ENCODE assay signal across 33 cellular contexts in genomic region chr21:44564099-44564498, GRCh38. TPM values are rescaled to one million over a fixed set of nuclear protein-coding genes. Genes with fewer than 3 reads are reported as not detected.
"Had no signal": no experiment of that assay in that cellular context is flagged by ENCODE, and none has a peak within 500 bp of the region (broad histone marks: within the 10 kb centered on the region; RNA-seq: fewer than 3 reads in every experiment).

No MANE protein-coding gene starts in this region.

- H3K27ac Mint-ChIP-seq: activated CD4-positive, alpha-beta memory T cell treated with anti-CD3 and anti-CD28 coated beads for 36 hours; activated CD4-positive, alpha-beta T cell treated with anti-CD3 and anti-CD28 coated beads for 36 hours; activated CD4-positive, alpha-beta T cell treated with anti-CD3 and anti-CD28 coated beads, Interleukin-2, amount 10 ng/mL, durations not matched to agents 24 days and 14 days; activated naive CD4-positive, alpha-beta T cell treated with anti-CD3 and anti-CD28 coated beads, Interleukin-2, amount 50 U/mL, for 72 hours; activated naive CD8-positive, alpha-beta T cell treated with anti-CD3 and anti-CD28 coated beads, Interleukin-2, amount 10 ng/mL, durations not matched to agents 7 days and 5 days; activated T-cell treated with anti-CD3 and anti-CD28 coated beads, Interleukin-2, amount 50 U/mL, for 24 hours; activated T-helper 2 cell treated with anti-CD3 and anti-CD28 coated beads, Interferon-gamma antibody, Interleukin-2, Interleukin-4, amounts not matched to agents 10 μg/mL and 5 μg/mL and 100 μg/mL, durations not matched to agents 14 hours and 24 hours and 36 hours; brain had no signal

- H3K36me3 ChIP-seq: ascending aorta, breast epithelium, cardiac muscle cell, esophagus muscularis mucosa, gastrocnemius medialis, heart left ventricle had no signal

- H3K36me3 Mint-ChIP-seq: brain had no signal

- H3K4me3 ChIP-seq: ascending aorta, breast epithelium, cardiac muscle cell, coronary artery, esophagus muscularis mucosa, gastrocnemius medialis, heart left ventricle had no signal

- H3K27me3 ChIP-seq: ascending aorta, cardiac muscle cell had no signal

- H3K27ac ChIP-seq: ascending aorta, breast epithelium, cardiac muscle cell, coronary artery, esophagus muscularis mucosa, foreskin keratinocyte, gastrocnemius medialis had no signal

- H3K27me3 Mint-ChIP-seq: activated CD4-positive, alpha-beta memory T cell treated with anti-CD3 and anti-CD28 coated beads for 36 hours; activated CD4-positive, alpha-beta T cell treated with anti-CD3 and anti-CD28 coated beads for 36 hours; activated T-cell treated with anti-CD3 and anti-CD28 coated beads, Interleukin-2, amount 50 U/mL, for 24 hours had no signal

- DNase-seq: activated CD4-positive, alpha-beta memory T cell treated with anti-CD3 and anti-CD28 coated beads for 36 hours; activated CD4-positive, alpha-beta T cell treated with anti-CD3 and anti-CD28 coated beads for 36 hours; activated CD4-positive, alpha-beta T cell treated with anti-CD3 and anti-CD28 coated beads, Interleukin-2, amount 10 ng/mL, durations not matched to agents 24 days and 14 days; activated CD4-positive, CD25-positive, alpha-beta regulatory T cell; activated CD4-positive, CD25-positive, alpha-beta regulatory T cell treated with anti-CD3 and anti-CD28 coated beads, Interleukin-2, amount 50 U/mL, for 72 hours; activated CD8-positive, alpha-beta memory T cell treated with anti-CD3 and anti-CD28 coated beads, Interleukin-2, amount 10 ng/mL, durations not matched to agents 7 days and 5 days; activated CD8-positive, alpha-beta memory T cell treated with anti-CD3 and anti-CD28 coated beads, Interleukin-2, amount 50 U/mL, for 4 hours; activated CD8-positive, alpha-beta T cell treated with anti-CD3 and anti-CD28 coated beads, Interleukin-2, amount 10 ng/mL, durations not matched to agents 7 days and 5 days; activated effector memory CD4-positive, alpha-beta T cell treated with anti-CD3 and anti-CD28 coated beads, Interleukin-2, amount 50 U/mL, for 16 hours; activated naive CD4-positive, alpha-beta T cell treated with anti-CD3 and anti-CD28 coated beads, Interleukin-2, amount 10 ng/mL, durations not matched to agents 7 days and 5 days; activated naive CD8-positive, alpha-beta T cell treated with anti-CD3 and anti-CD28 coated beads, Interleukin-2, amount 10 ng/mL, durations not matched to agents 7 days and 5 days; activated T-cell treated with anti-CD3 and anti-CD28 coated beads, Interleukin-2, amount 50 U/mL, for 24 hours; central memory CD4-positive, alpha-beta T cell; effector CD4-positive, alpha-beta T cell; effector memory CD8-positive, alpha-beta T cell; erythroblast; foreskin keratinocyte; gastrocnemius medialis; glutamatergic neuron; heart left ventricle; T-helper 2 cell had no signal

- H3K4me1 ChIP-seq: ascending aorta, breast epithelium, esophagus muscularis mucosa, foreskin keratinocyte, gastrocnemius medialis had no signal

- ATAC-seq: activated CD4-positive, alpha-beta T cell treated with anti-CD3 and anti-CD28 coated beads for 36 hours; activated CD8-positive, alpha-beta T cell treated with anti-CD3 and anti-CD28 coated beads, Interleukin-2, amount 10 ng/mL, durations not matched to agents 7 days and 5 days; activated naive CD4-positive, alpha-beta T cell treated with anti-CD3 and anti-CD28 coated beads, Interleukin-2, amount 50 U/mL, for 72 hours; effector memory CD8-positive, alpha-beta T cell; foreskin keratinocyte; gastrocnemius medialis; heart left ventricle had no signal

- H3K4me1 Mint-ChIP-seq: brain had no signal

- H3K4me3 Mint-ChIP-seq: activated CD4-positive, alpha-beta memory T cell treated with anti-CD3 and anti-CD28 coated beads for 36 hours; activated CD4-positive, alpha-beta T cell treated with anti-CD3 and anti-CD28 coated beads for 36 hours; activated CD4-positive, alpha-beta T cell treated with anti-CD3 and anti-CD28 coated beads, Interleukin-2, amount 10 ng/mL, durations not matched to agents 24 days and 14 days; activated CD8-positive, alpha-beta T cell treated with anti-CD3 and anti-CD28 coated beads, Interleukin-2, amount 10 ng/mL, durations not matched to agents 7 days and 5 days; activated naive CD4-positive, alpha-beta T cell treated with anti-CD3 and anti-CD28 coated beads, Interleukin-2, amount 10 ng/mL, durations not matched to agents 7 days and 5 days; activated T-cell treated with anti-CD3 and anti-CD28 coated beads, Interleukin-2, amount 50 U/mL, for 24 hours; brain; dendritic cell treated with granulocyte-macrophage colony-stimulating factor and Interleukin-4, amounts not matched to agents 40 ng/mL and 50 ng/mL, for 4 days had no signal

RNA-seq across cellular contexts. Expression of gene KRTAP10-3, which starts 5.5 kb away (rescaled TPM):
- total RNA-seq: activated CD4-positive, alpha-beta memory T cell treated with anti-CD3 and anti-CD28 coated beads for 36 hours; activated CD4-positive, alpha-beta T cell treated with anti-CD3 and anti-CD28 coated beads for 36 hours; activated CD4-positive, alpha-beta T cell treated with anti-CD3 and anti-CD28 coated beads, Interleukin-2, amount 10 ng/mL, durations not matched to agents 24 days and 14 days; activated CD8-positive, alpha-beta memory T cell treated with anti-CD3 and anti-CD28 coated beads for 36 hours; activated CD8-positive, alpha-beta memory T cell treated with anti-CD3 and anti-CD28 coated beads, Interleukin-2, amount 10 ng/mL, durations not matched to agents 7 days and 5 days; activated CD8-positive, alpha-beta T cell treated with anti-CD3 and anti-CD28 coated beads, Interleukin-2, amount 10 ng/mL, durations not matched to agents 7 days and 5 days; activated naive CD4-positive, alpha-beta T cell treated with anti-CD3 and anti-CD28 coated beads, Interleukin-2, amount 50 U/mL, for 72 hours; activated naive CD8-positive, alpha-beta T cell treated with anti-CD3 and anti-CD28 coated beads, Interleukin-2, amount 10 ng/mL, durations not matched to agents 7 days and 5 days; activated T-helper 2 cell treated with anti-CD3 and anti-CD28 coated beads, Interferon-gamma antibody, Interleukin-2, Interleukin-4, amounts not matched to agents 10 μg/mL and 5 μg/mL and 100 μg/mL, durations not matched to agents 14 hours and 24 hours and 36 hours; ascending aorta; breast epithelium; cardiac muscle cell; cerebellum; esophagus muscularis mucosa; foreskin keratinocyte; gastrocnemius medialis; heart left ventricle; T-helper 1 cell treated with Interleukin-12 subunit alpha and Interleukin-12 subunit beta and Interleukin-4 antibody, amounts not matched to agents 30 ng/mL and 1 ng/mL, for 36 hours had no signal

RNA-seq across cellular contexts. Expression of gene KRTAP10-4, which starts 9.4 kb away (rescaled TPM):
- total RNA-seq: activated CD4-positive, alpha-beta memory T cell treated with anti-CD3 and anti-CD28 coated beads for 36 hours; activated CD4-positive, alpha-beta T cell treated with anti-CD3 and anti-CD28 coated beads for 36 hours; activated CD4-positive, alpha-beta T cell treated with anti-CD3 and anti-CD28 coated beads, Interleukin-2, amount 10 ng/mL, durations not matched to agents 24 days and 14 days; activated CD8-positive, alpha-beta memory T cell treated with anti-CD3 and anti-CD28 coated beads for 36 hours; activated CD8-positive, alpha-beta memory T cell treated with anti-CD3 and anti-CD28 coated beads, Interleukin-2, amount 10 ng/mL, durations not matched to agents 7 days and 5 days; activated CD8-positive, alpha-beta T cell treated with anti-CD3 and anti-CD28 coated beads, Interleukin-2, amount 10 ng/mL, durations not matched to agents 7 days and 5 days; activated naive CD4-positive, alpha-beta T cell treated with anti-CD3 and anti-CD28 coated beads, Interleukin-2, amount 50 U/mL, for 72 hours; activated naive CD8-positive, alpha-beta T cell treated with anti-CD3 and anti-CD28 coated beads, Interleukin-2, amount 10 ng/mL, durations not matched to agents 7 days and 5 days; activated T-helper 2 cell treated with anti-CD3 and anti-CD28 coated beads, Interferon-gamma antibody, Interleukin-2, Interleukin-4, amounts not matched to agents 10 μg/mL and 5 μg/mL and 100 μg/mL, durations not matched to agents 14 hours and 24 hours and 36 hours; ascending aorta; breast epithelium; cardiac muscle cell; cerebellum; esophagus muscularis mucosa; foreskin keratinocyte; gastrocnemius medialis; heart left ventricle; T-helper 1 cell treated with Interleukin-12 subunit alpha and Interleukin-12 subunit beta and Interleukin-4 antibody, amounts not matched to agents 30 ng/mL and 1 ng/mL, for 36 hours had no signal

RNA-seq across cellular contexts. Expression of gene KRTAP10-2, which starts 12.8 kb away (rescaled TPM):
- total RNA-seq: activated CD4-positive, alpha-beta memory T cell treated with anti-CD3 and anti-CD28 coated beads for 36 hours; activated CD4-positive, alpha-beta T cell treated with anti-CD3 and anti-CD28 coated beads for 36 hours; activated CD4-positive, alpha-beta T cell treated with anti-CD3 and anti-CD28 coated beads, Interleukin-2, amount 10 ng/mL, durations not matched to agents 24 days and 14 days; activated CD8-positive, alpha-beta memory T cell treated with anti-CD3 and anti-CD28 coated beads for 36 hours; activated CD8-positive, alpha-beta memory T cell treated with anti-CD3 and anti-CD28 coated beads, Interleukin-2, amount 10 ng/mL, durations not matched to agents 7 days and 5 days; activated CD8-positive, alpha-beta T cell treated with anti-CD3 and anti-CD28 coated beads, Interleukin-2, amount 10 ng/mL, durations not matched to agents 7 days and 5 days; activated naive CD4-positive, alpha-beta T cell treated with anti-CD3 and anti-CD28 coated beads, Interleukin-2, amount 50 U/mL, for 72 hours; activated naive CD8-positive, alpha-beta T cell treated with anti-CD3 and anti-CD28 coated beads, Interleukin-2, amount 10 ng/mL, durations not matched to agents 7 days and 5 days; activated T-helper 2 cell treated with anti-CD3 and anti-CD28 coated beads, Interferon-gamma antibody, Interleukin-2, Interleukin-4, amounts not matched to agents 10 μg/mL and 5 μg/mL and 100 μg/mL, durations not matched to agents 14 hours and 24 hours and 36 hours; ascending aorta; breast epithelium; cardiac muscle cell; cerebellum; esophagus muscularis mucosa; foreskin keratinocyte; gastrocnemius medialis; heart left ventricle; T-helper 1 cell treated with Interleukin-12 subunit alpha and Interleukin-12 subunit beta and Interleukin-4 antibody, amounts not matched to agents 30 ng/mL and 1 ng/mL, for 36 hours had no signal

RNA-seq across cellular contexts. Expression of gene KRTAP10-5, which starts 16.3 kb away (rescaled TPM):
- total RNA-seq: activated CD4-positive, alpha-beta memory T cell treated with anti-CD3 and anti-CD28 coated beads for 36 hours; activated CD4-positive, alpha-beta T cell treated with anti-CD3 and anti-CD28 coated beads for 36 hours; activated CD4-positive, alpha-beta T cell treated with anti-CD3 and anti-CD28 coated beads, Interleukin-2, amount 10 ng/mL, durations not matched to agents 24 days and 14 days; activated CD8-positive, alpha-beta memory T cell treated with anti-CD3 and anti-CD28 coated beads for 36 hours; activated CD8-positive, alpha-beta memory T cell treated with anti-CD3 and anti-CD28 coated beads, Interleukin-2, amount 10 ng/mL, durations not matched to agents 7 days and 5 days; activated CD8-positive, alpha-beta T cell treated with anti-CD3 and anti-CD28 coated beads, Interleukin-2, amount 10 ng/mL, durations not matched to agents 7 days and 5 days; activated naive CD4-positive, alpha-beta T cell treated with anti-CD3 and anti-CD28 coated beads, Interleukin-2, amount 50 U/mL, for 72 hours; activated naive CD8-positive, alpha-beta T cell treated with anti-CD3 and anti-CD28 coated beads, Interleukin-2, amount 10 ng/mL, durations not matched to agents 7 days and 5 days; activated T-helper 2 cell treated with anti-CD3 and anti-CD28 coated beads, Interferon-gamma antibody, Interleukin-2, Interleukin-4, amounts not matched to agents 10 μg/mL and 5 μg/mL and 100 μg/mL, durations not matched to agents 14 hours and 24 hours and 36 hours; ascending aorta; breast epithelium; cardiac muscle cell; cerebellum; esophagus muscularis mucosa; foreskin keratinocyte; gastrocnemius medialis; heart left ventricle; T-helper 1 cell treated with Interleukin-12 subunit alpha and Interleukin-12 subunit beta and Interleukin-4 antibody, amounts not matched to agents 30 ng/mL and 1 ng/mL, for 36 hours had no signal

RNA-seq across cellular contexts. Expression of gene KRTAP10-1, which starts 24.1 kb away (rescaled TPM):
- total RNA-seq: activated CD4-positive, alpha-beta memory T cell treated with anti-CD3 and anti-CD28 coated beads for 36 hours; activated CD4-positive, alpha-beta T cell treated with anti-CD3 and anti-CD28 coated beads for 36 hours; activated CD4-positive, alpha-beta T cell treated with anti-CD3 and anti-CD28 coated beads, Interleukin-2, amount 10 ng/mL, durations not matched to agents 24 days and 14 days; activated CD8-positive, alpha-beta memory T cell treated with anti-CD3 and anti-CD28 coated beads for 36 hours; activated CD8-positive, alpha-beta memory T cell treated with anti-CD3 and anti-CD28 coated beads, Interleukin-2, amount 10 ng/mL, durations not matched to agents 7 days and 5 days; activated CD8-positive, alpha-beta T cell treated with anti-CD3 and anti-CD28 coated beads, Interleukin-2, amount 10 ng/mL, durations not matched to agents 7 days and 5 days; activated naive CD4-positive, alpha-beta T cell treated with anti-CD3 and anti-CD28 coated beads, Interleukin-2, amount 50 U/mL, for 72 hours; activated naive CD8-positive, alpha-beta T cell treated with anti-CD3 and anti-CD28 coated beads, Interleukin-2, amount 10 ng/mL, durations not matched to agents 7 days and 5 days; activated T-helper 2 cell treated with anti-CD3 and anti-CD28 coated beads, Interferon-gamma antibody, Interleukin-2, Interleukin-4, amounts not matched to agents 10 μg/mL and 5 μg/mL and 100 μg/mL, durations not matched to agents 14 hours and 24 hours and 36 hours; ascending aorta; breast epithelium; cardiac muscle cell; cerebellum; esophagus muscularis mucosa; foreskin keratinocyte; gastrocnemius medialis; heart left ventricle; T-helper 1 cell treated with Interleukin-12 subunit alpha and Interleukin-12 subunit beta and Interleukin-4 antibody, amounts not matched to agents 30 ng/mL and 1 ng/mL, for 36 hours had no signal
